Comparison of ENCODE assay signal across 36 cellular contexts in the genomic region with DNA sequence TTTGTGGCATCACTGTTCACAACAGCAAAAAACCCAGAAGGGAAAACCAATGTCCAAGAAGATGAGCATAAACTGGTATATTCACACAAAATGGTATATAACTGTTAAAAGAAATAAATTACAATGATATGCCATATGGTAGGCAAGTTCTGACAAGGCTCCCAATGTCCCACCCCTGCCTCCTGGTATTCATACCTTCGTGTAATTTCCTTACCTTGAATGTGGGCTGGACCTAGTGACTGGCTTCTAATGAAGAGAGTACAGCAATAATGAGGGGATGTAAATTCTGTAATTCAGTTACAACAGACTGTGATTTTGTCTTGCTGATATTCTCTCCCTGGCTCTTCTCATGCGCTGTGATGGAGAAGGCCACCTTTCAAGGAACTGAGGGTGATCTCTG. TPM values are rescaled to one million over a fixed set of nuclear protein-coding genes. Genes with fewer than 3 reads are reported as not detected.
"Had no signal": no experiment of that assay in that cellular context is flagged by ENCODE, and none has a peak within 500 bp of the region (broad histone marks: within the 10 kb centered on the region; RNA-seq: fewer than 3 reads in every experiment).

No MANE protein-coding gene starts in this region.

- H3K27me3 Mint-ChIP-seq: progenitor cell of endocrine pancreas had no signal

- H3K36me3 Mint-ChIP-seq: memory B cell had no signal

- H3K4me3 ChIP-seq: left ventricle myocardium inferior, lung, mucosa of descending colon, ovary, right atrium auricular region, right lobe of liver, stomach, testis, thyroid gland, transverse colon, upper lobe of left lung, vagina had no signal

- H3K9me3 Mint-ChIP-seq: natural killer cell treated with Interleukin-12 subunit alpha and Interleukin-12 subunit beta and Interleukin-15 and Interleukin-18, amount 100 ng/mL, for 72 hours had no signal

- DNase-seq: hypothalamus; immature natural killer cell; left ventricle myocardium inferior; midbrain; mucosa of descending colon; naive thymus-derived CD4-positive, alpha-beta T cell; ovary; right lobe of liver; stimulated activated CD4-positive, alpha-beta T cell treated with anti-CD3 and anti-CD28 coated beads, Interleukin-12 subunit alpha, Interleukin-12 subunit beta, amount 100 ng/mL, for 4 hours; stimulated activated CD4-positive, alpha-beta T cell treated with anti-CD3 and anti-CD28 coated beads, Interleukin-15, amount 100 ng/mL, for 24 hours; stimulated activated CD4-positive, alpha-beta T cell treated with anti-CD3 and anti-CD28 coated beads, Interleukin-2, amount 100 ng/mL, for 24 hours; stimulated activated CD4-positive, alpha-beta T cell treated with anti-CD3 and anti-CD28 coated beads, Interleukin-4, amount 100 ng/mL, for 1 hour; stimulated activated naive B cell treated with anti-CD40 and anti-IgM and Interleukin-4, amounts not matched to agents 10 μg/mL and 1 μg/mL and 100 μg/mL, for 72 hours; stimulated activated naive CD8-positive, alpha-beta T cell treated with anti-CD3 and anti-CD28 coated beads, Interleukin-15, Interleukin-2, amounts not matched to agents 100 U/mL and 50 U/mL, for 24 hours; stomach; testis; thyroid gland; transverse colon; upper lobe of left lung had no signal

- H3K36me3 ChIP-seq: left ventricle myocardium inferior, ovary, right atrium auricular region, right lobe of liver, stomach, thyroid gland, transverse colon, upper lobe of left lung, vagina had no signal

- H3K27ac Mint-ChIP-seq: immature natural killer cell; memory B cell; naive thymus-derived CD4-positive, alpha-beta T cell; natural killer cell treated with Interleukin-12 subunit alpha and Interleukin-12 subunit beta and Interleukin-15 and Interleukin-18, amount 100 ng/mL, for 72 hours; progenitor cell of endocrine pancreas; stimulated activated naive B cell treated with anti-CD40 and anti-IgM and Interleukin-4, amounts not matched to agents 10 μg/mL and 1 μg/mL and 100 μg/mL, for 72 hours had no signal

- H3K27ac ChIP-seq: left ventricle myocardium inferior, ovary, right atrium auricular region, right lobe of liver, stomach, testis, thyroid gland, transverse colon, upper lobe of left lung, vagina had no signal

- H3K27me3 ChIP-seq: ovary, right atrium auricular region, right lobe of liver, stomach, testis, thyroid gland, transverse colon, upper lobe of left lung, vagina had no signal

- H3K9me3 ChIP-seq: right lobe of liver, testis, thyroid gland, transverse colon, vagina had no signal

- FAIRE-seq: islet of Langerhans had no signal

- H3K4me3 Mint-ChIP-seq: immature natural killer cell; memory B cell; naive thymus-derived CD4-positive, alpha-beta T cell; natural killer cell treated with Interleukin-12 subunit alpha and Interleukin-12 subunit beta and Interleukin-15 and Interleukin-18, amount 100 ng/mL, for 72 hours; stimulated activated naive B cell treated with anti-CD40 and anti-IgM and Interleukin-4, amounts not matched to agents 10 μg/mL and 1 μg/mL and 100 μg/mL, for 72 hours had no signal

- H3K4me1 ChIP-seq: left ventricle myocardium inferior, right atrium auricular region, right lobe of liver, stomach, testis, thyroid gland, transverse colon, upper lobe of left lung, vagina had no signal

- H3K4me1 Mint-ChIP-seq: immature natural killer cell; memory B cell; naive thymus-derived CD4-positive, alpha-beta T cell; stimulated activated naive B cell treated with anti-CD40 and anti-IgM and Interleukin-4, amounts not matched to agents 10 μg/mL and 1 μg/mL and 100 μg/mL, for 72 hours had no signal

RNA-seq across cellular contexts. Expression of gene ANKRD45, which starts 9.3 kb away (rescaled TPM):
- total RNA-seq: naive thymus-derived CD4-positive, alpha-beta T cell; natural killer cell treated with Interleukin-12 subunit alpha and Interleukin-12 subunit beta and Interleukin-15 and Interleukin-18, amount 100 ng/mL, for 72 hours; skeletal muscle tissue; stomach; vagina had no signal
- polyA plus RNA-seq: immature natural killer cell; naive thymus-derived CD4-positive, alpha-beta T cell had no signal

RNA-seq across cellular contexts. Expression of gene TEX50, which starts 25.2 kb away (rescaled TPM):
- total RNA-seq: kidney epithelial cell; left ventricle myocardium inferior; lower leg skin; lung; mesenteric fat pad; mucosa of descending colon; myocyte; naive thymus-derived CD4-positive, alpha-beta T cell; natural killer cell treated with Interleukin-12 subunit alpha and Interleukin-12 subunit beta and Interleukin-15 and Interleukin-18, amount 100 ng/mL, for 72 hours; omental fat pad; ovary; progenitor cell of endocrine pancreas; pulmonary artery endothelial cell; renal cortical epithelial cell; right atrium auricular region; right lobe of liver; skeletal muscle tissue; stomach; thyroid gland; transverse colon; upper lobe of left lung; urinary bladder; vagina had no signal
- polyA plus RNA-seq: immature natural killer cell; lung; naive thymus-derived CD4-positive, alpha-beta T cell; neural cell; ovary; stomach; urinary bladder had no signal

RNA-seq across cellular contexts. Expression of gene SLC9C2, which starts 57.4 kb away (rescaled TPM):
- total RNA-seq: kidney epithelial cell; left ventricle myocardium inferior; lower leg skin; mucosa of descending colon; naive thymus-derived CD4-positive, alpha-beta T cell; natural killer cell treated with Interleukin-12 subunit alpha and Interleukin-12 subunit beta and Interleukin-15 and Interleukin-18, amount 100 ng/mL, for 72 hours; progenitor cell of endocrine pancreas; pulmonary artery endothelial cell; right lobe of liver; thyroid gland; transverse colon; urinary bladder; vagina had no signal
- polyA plus RNA-seq: immature natural killer cell; naive thymus-derived CD4-positive, alpha-beta T cell; stomach; urinary bladder had no signal
